Comparison of ENCODE assay signal across 18 cellular contexts in genomic region chr1:24443241-24443656, GRCh38. TPM values are rescaled to one million over a fixed set of nuclear protein-coding genes. Genes with fewer than 3 reads are reported as not detected.
DNase-seq lines count a peak whose midpoint lies in the region; FAIRE-seq and TF ChIP-seq lines count a peak whose summit lies in the region.
"Had no signal": no experiment of that assay in that cellular context is flagged by ENCODE, and none has a peak within 500 bp of the region (broad histone marks: within the 10 kb centered on the region; RNA-seq: fewer than 3 reads in every experiment).

No MANE protein-coding gene starts in this region.

- H3K36me3 Mint-ChIP-seq in neural progenitor cell, result no peaks in the 10 kb centered on the region

- H3K36me3 ChIP-seq in neural progenitor cell (no peaks in the 10 kb centered on the region), uterus (no peaks in the 10 kb centered on the region)

- no peak for FAIRE-seq in GM19239 (lab: Jason Lieb, UNC)
- FAIRE-seq: urothelium cell line had no signal

- peak overlapping the region; percentile 44 for H3K4me2 ChIP-seq in neural progenitor cell

- peaks cover 17% of the 10 kb centered on the region for H3F3A ChIP-seq in neural progenitor cell (ENCODE audit: low read depth)

- H3K27me3 ChIP-seq in dorsolateral prefrontal cortex (no peaks in the 10 kb centered on the region), neural progenitor cell (no peaks in the 10 kb centered on the region), uterus (no peaks in the 10 kb centered on the region)
- H3K27me3 ChIP-seq: esophagus squamous epithelium, SJSA1 had no signal

- H3K27me3 Mint-ChIP-seq in neural progenitor cell (ENCODE audit: insufficient read depth, low read depth), result peaks cover 3% of the 10 kb centered on the region
- H3K27me3 Mint-ChIP-seq: activated CD4-positive, alpha-beta memory T cell treated with anti-CD3 and anti-CD28 coated beads, Interleukin-2, amount 10 ng/mL, durations not matched to agents 7 days and 5 days; dendritic cell treated with granulocyte-macrophage colony-stimulating factor and Interleukin-4, amounts not matched to agents 40 ng/mL and 50 ng/mL, for 4 days had no signal

- TF ChIP-seq CTCF in dorsolateral prefrontal cortex (IDR thresholded peaks at IDR 0.05 in 54 of 56, conservative IDR thresholded peaks at IDR 0.05 in 2 of 56; ENCODE audit: low read depth in 1 of 56, partially characterized antibody in 56 of 56), result peak in 4 of 56 donors; percentile 2 to 19 (median 8)
- no peak for TF ChIP-seq CTCF in neural progenitor cell (IDR thresholded peaks at IDR 0.05)
- no peak for TF ChIP-seq CTCF in uterus (IDR thresholded peaks at IDR 0.05)

- H3K4me3 Mint-ChIP-seq in neural progenitor cell, result no peak overlapping the region
- H3K4me3 Mint-ChIP-seq: activated CD4-positive, alpha-beta memory T cell treated with anti-CD3 and anti-CD28 coated beads, Interleukin-2, amount 10 ng/mL, durations not matched to agents 7 days and 5 days; activated T-helper 1 cell treated with anti-CD3 and anti-CD28 coated beads, Interleukin-12 subunit alpha, Interleukin-12 subunit beta, Interleukin-2, Interleukin-4 antibody, amounts not matched to agents 30 ng/mL and 10 ng/mL and 1 ng/mL, durations not matched to agents 14 hours and 24 hours and 36 hours; CD8-positive, alpha-beta T cell; dendritic cell treated with granulocyte-macrophage colony-stimulating factor and Interleukin-4, amounts not matched to agents 40 ng/mL and 50 ng/mL, for 4 days had no signal

- DNase-seq in NCI-H1092 treated with DMSO at 0.1 percent for 48 hours (lab: John Stamatoyannopoulos, UW), result peak; percentile 9
- DNase-seq in NCI-H1092 (lab: John Stamatoyannopoulos, UW), result no peak
- peak; percentile 50 to 61 for DNase-seq in NCI-H524 (lab: John Stamatoyannopoulos, UW)
- DNase-seq in dorsolateral prefrontal cortex, result no peak
- peak; percentile 29 for DNase-seq in neural progenitor cell (ENCODE audit: low spot score)
- no peak for DNase-seq in uterus
- DNase-seq in GM19239 (ENCODE audit: insufficient read length, low spot score), result no peak
- DNase-seq in D341Med (ENCODE audit: low spot score), result no peak
- DNase-seq: 8988T; activated CD4-positive, alpha-beta memory T cell treated with anti-CD3 and anti-CD28 coated beads, Interleukin-2, amount 10 ng/mL, durations not matched to agents 7 days and 5 days; CD8-positive, alpha-beta T cell; esophagus squamous epithelium; HCEC 1CT; stimulated activated CD4-positive, alpha-beta T cell treated with anti-CD3 and anti-CD28 coated beads, Interleukin-4, amount 100 ng/mL, for 24 hours had no signal

- TF ChIP-seq POLR2A in uterus (IDR thresholded peaks at IDR 0.05), result no peak

- intact Hi-C loops in dorsolateral prefrontal cortex (cut with DNase I), result loop anchor here in 1 of 2 donors (5.0 kb wide), 1 partner anchor 59 kb away; the partner anchor contains the start of gene RCAN3
- intact Hi-C loops in uterus (cut with DNase I; ENCODE audit: low total_unique reads), result no loop called here

- no peaks in the 10 kb centered on the region for H3K9me3 Mint-ChIP-seq in neural progenitor cell
- H3K9me3 Mint-ChIP-seq: activated CD4-positive, alpha-beta memory T cell treated with anti-CD3 and anti-CD28 coated beads, Interleukin-2, amount 10 ng/mL, durations not matched to agents 7 days and 5 days; activated T-helper 1 cell treated with anti-CD3 and anti-CD28 coated beads, Interleukin-12 subunit alpha, Interleukin-12 subunit beta, Interleukin-2, Interleukin-4 antibody, amounts not matched to agents 30 ng/mL and 10 ng/mL and 1 ng/mL, durations not matched to agents 14 hours and 24 hours and 36 hours; CD8-positive, alpha-beta T cell; dendritic cell treated with granulocyte-macrophage colony-stimulating factor and Interleukin-4, amounts not matched to agents 40 ng/mL and 50 ng/mL, for 4 days had no signal

- H3K4me1 ChIP-seq in neural progenitor cell (peaks cover 31% of the 10 kb centered on the region), uterus (no peaks in the 10 kb centered on the region)
- H3K4me1 ChIP-seq: SJSA1 had no signal

- H3K9me3 ChIP-seq in neural progenitor cell (ENCODE audit: low read depth), result no peaks in the 10 kb centered on the region
- no peaks in the 10 kb centered on the region for H3K9me3 ChIP-seq in uterus
- H3K9me3 ChIP-seq: esophagus squamous epithelium, SJSA1 had no signal

- no peaks in the 10 kb centered on the region for H3K79me2 ChIP-seq in neural progenitor cell (ENCODE audit: low read depth)

- H3K27ac ChIP-seq in dorsolateral prefrontal cortex (peak overlapping the region in 55 of 59 donors; percentile 27 to 96 (median 86)), neural progenitor cell (peak overlapping the region; percentile 56), uterus (no peak overlapping the region)
- H3K27ac ChIP-seq: esophagus squamous epithelium, SJSA1 had no signal

- H3K4me3 ChIP-seq in dorsolateral prefrontal cortex (peak overlapping the region in 2 of 59 donors; percentile 31 to 38), neural progenitor cell (no peak overlapping the region), uterus (no peak overlapping the region)
- H3K4me3 ChIP-seq: esophagus squamous epithelium, SJSA1 had no signal

- H2AFZ ChIP-seq in neural progenitor cell (replicated peaks), result no peak overlapping the region

- H4K20me1 ChIP-seq in neural progenitor cell (ENCODE audit: low read depth), result no peaks in the 10 kb centered on the region

- H3K9ac ChIP-seq in neural progenitor cell, result no peak overlapping the region

- H3K4me1 Mint-ChIP-seq in neural progenitor cell, result peaks cover 20% of the 10 kb centered on the region
- H3K4me1 Mint-ChIP-seq: activated CD4-positive, alpha-beta memory T cell treated with anti-CD3 and anti-CD28 coated beads, Interleukin-2, amount 10 ng/mL, durations not matched to agents 7 days and 5 days had no signal

- no peak overlapping the region for H3K27ac Mint-ChIP-seq in neural progenitor cell
- H3K27ac Mint-ChIP-seq: activated CD4-positive, alpha-beta memory T cell treated with anti-CD3 and anti-CD28 coated beads, Interleukin-2, amount 10 ng/mL, durations not matched to agents 7 days and 5 days; activated T-helper 1 cell treated with anti-CD3 and anti-CD28 coated beads, Interleukin-12 subunit alpha, Interleukin-12 subunit beta, Interleukin-2, Interleukin-4 antibody, amounts not matched to agents 30 ng/mL and 10 ng/mL and 1 ng/mL, durations not matched to agents 14 hours and 24 hours and 36 hours; CD8-positive, alpha-beta T cell; dendritic cell treated with granulocyte-macrophage colony-stimulating factor and Interleukin-4, amounts not matched to agents 40 ng/mL and 50 ng/mL, for 4 days had no signal

RNA-seq across cellular contexts. Expression of gene NIPAL3, which starts 27.6 kb away (rescaled TPM):
- 100 to 1,000 TPM in 69 of 120 experiments, 10 to 100 TPM in 51; 61.8 to 202 (median 104) TPM for total RNA-seq in dorsolateral prefrontal cortex
- 6.9 and 12.1 TPM in 2 replicates for total RNA-seq in neural progenitor cell (ENCODE audit: low replicate concordance)
- total RNA-seq in uterus, result 10 to 100 TPM; 14.2 to 36.8 (median 21.5) TPM

RNA-seq across cellular contexts. Expression of gene STPG1, which starts 29.7 kb away (rescaled TPM):
- total RNA-seq in dorsolateral prefrontal cortex, result 10 to 100 TPM; 16.1 to 37.3 (median 24.7) TPM
- total RNA-seq in neural progenitor cell (ENCODE audit: low replicate concordance), result 12.7 and 15.9 TPM in 2 replicates
- 10 to 100 TPM in 1 of 4 donors, 1 to 10 TPM in 3; 1.0 to 11.5 (median 4.0) TPM for total RNA-seq in uterus

RNA-seq across cellular contexts. Expression of gene RCAN3, which starts 59.4 kb away (rescaled TPM):
- total RNA-seq in dorsolateral prefrontal cortex (10 to 100 TPM in 4 of 120 experiments, 1 to 10 TPM in 116; 2.3 to 12.6 (median 5.5) TPM), neural progenitor cell (ENCODE audit: low replicate concordance) (7.5 and 9.3 TPM in 2 replicates), uterus (10 to 100 TPM in 2 of 4 donors, 1 to 10 TPM in 2; 2.6 to 22.1 (median 7.3) TPM)

Comparison
In these comparisons a context has a peak if more than half of its experiments do, and no peak if none do; other contexts are left out.
1. DNase-seq: peak in NCI-H1092 treated with DMSO at 0.1 percent for 48 hours (single experiment), NCI-H524 (2 of 2) and neural progenitor cell (single experiment); none in NCI-H1092 (single experiment), dorsolateral prefrontal cortex (0 of 10), uterus (0 of 2), GM19239 (single experiment) and D341Med (single experiment).
2. H3K27ac ChIP-seq: peak in dorsolateral prefrontal cortex (55 of 59) and neural progenitor cell (single experiment); none in uterus (0 of 2).